In genomic region chr2:236847538-236848263, GRCh38 we compare ENCODE assay signal across 20 cellular contexts.
"Had no signal": no experiment of that assay in that cellular context is flagged by ENCODE, and none has a peak within 500 bp of the region (broad histone marks: within the 10 kb centered on the region; RNA-seq: fewer than 3 reads in every experiment).

No MANE protein-coding gene starts in this region.

- H3K4me1 ChIP-seq: adrenal gland, right lobe of liver had no signal

- H3K27me3 ChIP-seq: adrenal gland, ascending aorta, esophagus muscularis mucosa, gastrocnemius medialis, right lobe of liver, tibial artery had no signal

- DNase-seq: activated CD4-positive, alpha-beta T cell treated with anti-CD3 and anti-CD28 coated beads, Interleukin-2, amount 10 ng/mL, durations not matched to agents 7 days and 5 days; activated CD4-positive, CD25-positive, alpha-beta regulatory T cell treated with anti-CD3 and anti-CD28 coated beads, Interleukin-2, amount 50 U/mL, for 72 hours; activated T-cell treated with anti-CD3 and anti-CD28 coated beads, Interleukin-2, amount 50 U/mL, for 24 hours; adrenal gland; dorsolateral prefrontal cortex; effector memory CD8-positive, alpha-beta T cell; gastrocnemius medialis; hippocampal formation; left ventricle myocardium superior; mammary epithelial cell; midbrain; natural killer cell; occipital lobe; right lobe of liver; stimulated activated CD4-positive, alpha-beta T cell treated with anti-CD3 and anti-CD28 coated beads, Interleukin-1b, Interleukin-23, amount 100 ng/mL, for 48 hours; stimulated activated naive CD8-positive, alpha-beta T cell treated with anti-CD3 and anti-CD28 coated beads, Interleukin-15, amount 100 ng/mL, for 72 hours had no signal

- H3K4me3 ChIP-seq: adrenal gland, ascending aorta, dorsolateral prefrontal cortex, esophagus muscularis mucosa, gastrocnemius medialis, right lobe of liver, skin epidermis, tibial artery had no signal

- H3K36me3 ChIP-seq: adrenal gland, ascending aorta, esophagus muscularis mucosa, gastrocnemius medialis, right lobe of liver, tibial artery had no signal

- H3K27ac ChIP-seq: adrenal gland, ascending aorta, dorsolateral prefrontal cortex, esophagus muscularis mucosa, gastrocnemius medialis, right lobe of liver, skin epidermis, tibial artery had no signal

- H3K9me3 ChIP-seq: adrenal gland, ascending aorta, esophagus muscularis mucosa, gastrocnemius medialis, right lobe of liver, tibial artery had no signal
